In genomic region chr11:21675049-21675616, GRCh38 we compare ENCODE assay signal across 31 cellular contexts.
"Had no signal": no experiment of that assay in that cellular context is flagged by ENCODE, and none has a peak within 500 bp of the region (broad histone marks: within the 10 kb centered on the region; RNA-seq: fewer than 3 reads in every experiment).

No MANE protein-coding gene starts in this region.

- H2AFZ ChIP-seq: hepatocyte had no signal

- H3K36me3 ChIP-seq: brain microvascular endothelial cell, esophagus squamous epithelium, gastroesophageal sphincter, heart right ventricle had no signal

- H3K4me3 ChIP-seq: esophagus squamous epithelium, gastroesophageal sphincter, heart right ventricle, hepatocyte had no signal

- H3K79me2 ChIP-seq: hepatocyte had no signal

- H3K27ac ChIP-seq: brain microvascular endothelial cell, epithelial cell of prostate, esophagus squamous epithelium, gastroesophageal sphincter, heart right ventricle, hepatocyte, VCaP had no signal

- H3K27ac Mint-ChIP-seq: activated CD4-positive, alpha-beta memory T cell treated with anti-CD3 and anti-CD28 coated beads, Interleukin-2, amount 10 ng/mL, durations not matched to agents 7 days and 5 days; activated CD4-positive, alpha-beta T cell treated with anti-CD3 and anti-CD28 coated beads, Interleukin-2, amount 10 ng/mL, durations not matched to agents 7 days and 5 days; activated naive CD8-positive, alpha-beta T cell; activated T-cell treated with anti-CD3 and anti-CD28 coated beads, Interleukin-2, amount 50 U/mL, for 24 hours; activated T-cell treated with anti-CD3 and anti-CD28 coated beads, Interleukin-2, amount 50 U/mL, for 72 hours; effector memory CD8-positive, alpha-beta T cell; T-helper 2 cell treated with Interferon-gamma antibody and Interleukin-4, amounts not matched to agents 5 μg/mL and 100 μg/mL, for 36 hours; WTC11 had no signal

- H3K4me1 ChIP-seq: esophagus squamous epithelium, gastroesophageal sphincter, heart right ventricle had no signal

- H3K27me3 Mint-ChIP-seq: activated CD4-positive, alpha-beta memory T cell treated with anti-CD3 and anti-CD28 coated beads, Interleukin-2, amount 10 ng/mL, durations not matched to agents 7 days and 5 days; activated CD4-positive, alpha-beta T cell treated with anti-CD3 and anti-CD28 coated beads, Interleukin-2, amount 10 ng/mL, durations not matched to agents 7 days and 5 days; activated naive CD8-positive, alpha-beta T cell; activated T-cell treated with anti-CD3 and anti-CD28 coated beads, Interleukin-2, amount 50 U/mL, for 24 hours; effector memory CD8-positive, alpha-beta T cell had no signal

- H3K36me3 Mint-ChIP-seq: activated naive CD8-positive, alpha-beta T cell had no signal

- H3K27me3 ChIP-seq: brain microvascular endothelial cell, esophagus squamous epithelium, gastroesophageal sphincter, heart right ventricle, hepatocyte had no signal

- ATAC-seq: activated T-cell treated with anti-CD3 and anti-CD28 coated beads, Interleukin-2, amount 50 U/mL, for 72 hours; effector memory CD8-positive, alpha-beta T cell; gastroesophageal sphincter; heart right ventricle; WTC11 had no signal

- H3K9me3 ChIP-seq: esophagus squamous epithelium, gastroesophageal sphincter had no signal

- H3K4me1 Mint-ChIP-seq: activated CD4-positive, alpha-beta memory T cell treated with anti-CD3 and anti-CD28 coated beads, Interleukin-2, amount 10 ng/mL, durations not matched to agents 7 days and 5 days; activated CD4-positive, alpha-beta T cell treated with anti-CD3 and anti-CD28 coated beads, Interleukin-2, amount 10 ng/mL, durations not matched to agents 7 days and 5 days had no signal

- H3K4me3 Mint-ChIP-seq: activated CD4-positive, alpha-beta memory T cell treated with anti-CD3 and anti-CD28 coated beads, Interleukin-2, amount 10 ng/mL, durations not matched to agents 7 days and 5 days; activated CD4-positive, alpha-beta T cell treated with anti-CD3 and anti-CD28 coated beads, Interleukin-2, amount 10 ng/mL, durations not matched to agents 7 days and 5 days; activated naive CD8-positive, alpha-beta T cell; activated T-cell treated with anti-CD3 and anti-CD28 coated beads, Interleukin-2, amount 50 U/mL, for 24 hours; activated T-cell treated with anti-CD3 and anti-CD28 coated beads, Interleukin-2, amount 50 U/mL, for 72 hours; effector memory CD8-positive, alpha-beta T cell; T-helper 2 cell treated with Interferon-gamma antibody and Interleukin-4, amounts not matched to agents 5 μg/mL and 100 μg/mL, for 36 hours had no signal

- H3K4me2 ChIP-seq: hepatocyte had no signal

- DNase-seq: activated CD4-positive, alpha-beta memory T cell treated with anti-CD3 and anti-CD28 coated beads, Interleukin-2, amount 10 ng/mL, durations not matched to agents 7 days and 5 days; activated CD4-positive, alpha-beta T cell treated with anti-CD3 and anti-CD28 coated beads for 1 hour; activated CD4-positive, alpha-beta T cell treated with anti-CD3 and anti-CD28 coated beads for 4 hours; activated CD4-positive, alpha-beta T cell treated with anti-CD3 and anti-CD28 coated beads, Interleukin-2, amount 10 ng/mL, durations not matched to agents 7 days and 5 days; activated CD4-positive, alpha-beta T cell treated with anti-CD3 and anti-CD28 coated beads, Interleukin-2, amount 50 U/mL, for 4 hours; activated CD8-positive, alpha-beta memory T cell treated with anti-CD3 and anti-CD28 coated beads, Interleukin-2, amount 50 U/mL, for 48 hours; activated gamma-delta T cell; activated naive CD4-positive, alpha-beta T cell; activated naive CD4-positive, alpha-beta T cell treated with anti-CD3 and anti-CD28 coated beads, Interleukin-2, amount 50 U/mL, for 16 hours; activated T-cell treated with anti-CD3 and anti-CD28 coated beads for 4 hours; activated T-cell treated with anti-CD3 and anti-CD28 coated beads, Interleukin-2, amount 50 U/mL, for 24 hours; activated T-cell treated with anti-CD3 and anti-CD28 coated beads, Interleukin-2, amount 50 U/mL, for 72 hours; amniotic stem cell; anterior cingulate cortex; brain microvascular endothelial cell; caudate nucleus; cortex of kidney; dermis blood vessel endothelial cell; effector CD4-positive, alpha-beta T cell; effector memory CD8-positive, alpha-beta T cell; esophagus squamous epithelium; foreskin melanocyte; heart right ventricle; T1000 had no signal
